Comparison of ENCODE assay signal across 1 cellular context in the genomic region with DNA sequence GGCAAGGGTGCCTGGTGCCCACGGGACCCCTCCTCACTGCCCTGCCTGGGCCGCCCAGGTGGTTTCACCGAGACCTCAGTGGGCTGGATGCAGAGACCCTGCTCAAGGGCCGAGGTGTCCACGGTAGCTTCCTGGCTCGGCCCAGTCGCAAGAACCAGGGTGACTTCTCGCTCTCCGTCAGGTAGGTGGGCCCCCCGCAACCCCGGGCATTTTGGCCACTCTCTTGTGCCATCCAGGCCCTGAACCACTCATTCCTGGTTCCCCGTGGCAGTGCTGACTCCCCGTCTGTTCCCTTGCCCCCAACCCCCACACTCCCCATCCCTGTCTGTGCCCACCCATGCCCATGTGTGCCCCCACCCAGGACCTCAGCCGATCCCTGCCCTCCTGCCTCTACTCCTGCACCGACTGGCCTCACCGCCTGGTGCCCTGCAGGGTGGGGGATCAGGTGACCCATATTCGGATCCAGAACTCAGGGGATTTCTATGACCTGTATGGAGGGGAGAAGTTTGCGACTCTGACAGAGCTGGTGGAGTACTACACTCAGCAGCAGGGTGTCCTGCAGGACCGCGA.
TF ChIP-seq lines count a peak whose summit lies in the region.

No MANE protein-coding gene starts in this region.

TF ChIP-seq in IMR-90, 13 proteins besides CTCF, POLR2A, EP300 and RAD21:
- TF ChIP-seq CHD1 (IDR thresholded peaks at IDR 0.05; ENCODE audit: low read depth, low read length) (no peak), SMC3 (IDR thresholded peaks at IDR 0.05; ENCODE audit: low read depth, low read length) (no peak), RFX5 (IDR thresholded peaks at IDR 0.05; ENCODE audit: low read depth, low read length) (no peak), FOS (IDR thresholded peaks at IDR 0.05; ENCODE audit: low read depth, low read length) (no peak), CEBPB (IDR thresholded peaks at IDR 0.05; ENCODE audit: low read depth, low read length) (no peak), MAFK (IDR thresholded peaks at IDR 0.05; ENCODE audit: low read depth, low read length) (no peak), MAZ (IDR thresholded peaks at IDR 0.05; ENCODE audit: borderline replicate concordance, low read depth, low read length) (no peak), BHLHE40 (IDR thresholded peaks at IDR 0.05; ENCODE audit: low read depth, low read length) (no peak), RCOR1 (IDR thresholded peaks at IDR 0.05; ENCODE audit: insufficient replicate concordance, low read length) (no peak), MXI1 (IDR thresholded peaks at IDR 0.05; ENCODE audit: borderline replicate concordance, low read depth, low read length) (no peak), NFE2L2 (IDR thresholded peaks at IDR 0.05; ENCODE audit: low read depth, low read length) (no peak)
- TF ChIP-seq, protein P1, sequence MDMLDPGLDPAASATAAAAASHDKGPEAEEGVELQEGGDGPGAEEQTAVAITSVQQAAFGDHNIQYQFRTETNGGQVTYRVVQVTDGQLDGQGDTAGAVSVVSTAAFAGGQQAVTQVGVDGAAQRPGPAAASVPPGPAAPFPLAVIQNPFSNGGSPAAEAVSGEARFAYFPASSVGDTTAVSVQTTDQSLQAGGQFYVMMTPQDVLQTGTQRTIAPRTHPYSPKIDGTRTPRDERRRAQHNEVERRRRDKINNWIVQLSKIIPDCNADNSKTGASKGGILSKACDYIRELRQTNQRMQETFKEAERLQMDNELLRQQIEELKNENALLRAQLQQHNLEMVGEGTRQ (IDR thresholded peaks at IDR 0.05; ENCODE audit: low read depth, low read length) = no peak
- TF ChIP-seq, protein P2, sequence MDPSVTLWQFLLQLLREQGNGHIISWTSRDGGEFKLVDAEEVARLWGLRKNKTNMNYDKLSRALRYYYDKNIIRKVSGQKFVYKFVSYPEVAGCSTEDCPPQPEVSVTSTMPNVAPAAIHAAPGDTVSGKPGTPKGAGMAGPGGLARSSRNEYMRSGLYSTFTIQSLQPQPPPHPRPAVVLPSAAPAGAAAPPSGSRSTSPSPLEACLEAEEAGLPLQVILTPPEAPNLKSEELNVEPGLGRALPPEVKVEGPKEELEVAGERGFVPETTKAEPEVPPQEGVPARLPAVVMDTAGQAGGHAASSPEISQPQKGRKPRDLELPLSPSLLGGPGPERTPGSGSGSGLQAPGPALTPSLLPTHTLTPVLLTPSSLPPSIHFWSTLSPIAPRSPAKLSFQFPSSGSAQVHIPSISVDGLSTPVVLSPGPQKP (IDR thresholded peaks at IDR 0.05; ENCODE audit: borderline replicate concordance, low read depth, low read length) = no peak
